15 cellular contexts compared by ENCODE assay signal in the genomic region with DNA sequence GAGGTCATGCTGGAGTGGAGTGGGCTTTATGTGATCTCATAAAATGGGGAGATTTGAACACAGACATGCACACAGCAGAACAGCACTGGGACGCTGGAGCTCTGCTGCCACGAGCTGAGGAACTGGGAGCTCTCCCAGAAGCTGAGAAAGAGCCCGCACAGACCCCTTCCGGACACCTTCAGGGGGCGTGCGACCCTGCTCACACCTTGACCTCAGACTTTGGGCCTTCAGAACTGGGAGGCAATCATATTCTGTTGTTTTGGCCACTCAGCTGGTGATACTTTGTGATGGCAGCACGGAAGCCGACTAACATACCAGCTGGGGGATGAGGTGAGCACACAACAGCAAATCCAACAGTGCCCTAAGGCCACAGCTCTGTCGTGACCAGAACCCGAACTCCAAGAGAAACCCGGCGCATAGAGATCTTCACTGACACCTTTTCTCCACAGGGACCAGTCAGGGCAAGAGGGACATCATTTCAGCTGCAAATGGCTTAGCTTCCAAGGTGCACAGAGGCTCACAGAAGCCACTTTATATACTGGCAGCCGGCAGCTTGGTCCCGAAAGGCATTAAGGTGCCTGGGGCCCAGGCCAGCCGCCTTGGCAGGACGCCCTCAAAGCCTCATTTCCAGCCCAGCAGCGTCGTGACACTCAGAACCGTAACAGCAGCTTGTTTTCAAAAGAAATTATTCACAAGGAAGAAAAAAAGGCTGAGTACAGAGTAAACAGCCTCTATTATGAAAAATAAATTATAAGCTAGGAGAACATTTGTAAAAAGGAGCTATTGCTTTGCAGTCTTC.
DNase-seq lines count a peak whose midpoint lies in the region; TF ChIP-seq lines count a peak whose summit lies in the region.
"Had no signal": no experiment of that assay in that cellular context is flagged by ENCODE, and none has a peak within 500 bp of the region (broad histone marks: within the 10 kb centered on the region; RNA-seq: fewer than 3 reads in every experiment).

No MANE protein-coding gene starts in this region.

- CTCF ChIA-PET in OCI-LY7 (lab: Charles Lee; ENCODE audit: unreplicated experiment): no interaction called here

- H3K27ac ChIP-seq in angular gyrus (ENCODE audit: low read depth, low read length) (peak overlapping the region; percentile 64), substantia nigra (ENCODE audit: low read depth, low read length, poor library complexity, severe bottlenecking) (no peak overlapping the region), OCI-LY7 (ENCODE audit: low read depth, low read length, poor library complexity, severe bottlenecking) (no peak overlapping the region)
- H3K27ac ChIP-seq: BLaER1 had no signal

- H3K9me2 ChIP-seq in OCI-LY7 (ENCODE audit: insufficient read depth, low read length): no peaks in the 10 kb centered on the region

- no peaks in the 10 kb centered on the region for H3K36me3 ChIP-seq in OCI-LY7 (ENCODE audit: insufficient read depth, low read length)
- H3K36me3 ChIP-seq: BLaER1 had no signal

- intact Hi-C loops in head of caudate nucleus (cut with DNase I) (no loop called here), OCI-LY7 (cut with micrococcal nuclease; ENCODE audit: unreplicated experiment) (no loop called here)

- no peaks in the 10 kb centered on the region for H3K9me3 ChIP-seq in OCI-LY7 (ENCODE audit: low read length)
- H3K9me3 ChIP-seq: BLaER1 had no signal

- H3K79me2 ChIP-seq in OCI-LY7 (ENCODE audit: insufficient read depth, low read depth, low read length): no peaks in the 10 kb centered on the region

- H2AFZ ChIP-seq in OCI-LY7 (ENCODE audit: low read length): no peak overlapping the region

- TF ChIP-seq CTCF in OCI-LY7 (conservative IDR thresholded peaks at IDR 0.05; ENCODE audit: low read length): no peak

- BruUV-seq in OCI-LY7 (replicated peaks; lab: Mats Ljungman, UMichigan): no TSS peak

- H3K4me1 ChIP-seq in OCI-LY7 (ENCODE audit: insufficient read depth, low read length, poor library complexity, severe bottlenecking): no peaks in the 10 kb centered on the region

- no peak overlapping the region for H3K4me2 ChIP-seq in OCI-LY7 (ENCODE audit: low read length)
- H3K4me2 ChIP-seq: BLaER1 had no signal

- DNase-seq in DMS79 treated with DMSO at 0.1 percent for 48 hours (lab: John Stamatoyannopoulos, UW): peak; percentile 34
- no peak for DNase-seq in DMS79 (lab: John Stamatoyannopoulos, UW)
- DNase-seq in head of caudate nucleus: peak in 25 of 42 donors; percentile 31 to 76 (median 59)
- peak in 28 of 49 donors; percentile 12 to 72 (median 47) for DNase-seq in substantia nigra (lab: John Stamatoyannopoulos, UW)
- DNase-seq in OCI-LY7 (ENCODE audit: low spot score): no peak
- no peak for DNase-seq in middle frontal gyrus (ENCODE audit: extremely low spot score, low spot score)
- no peak for DNase-seq in HT-29 (ENCODE audit: low spot score)
- DNase-seq: 8988T; CD8-positive, alpha-beta memory T cell; NCI-H1436; NCI-H510A treated with DMSO at 0.1 percent for 48 hours; NCI-H82; SHP77 treated with DMSO at 0.1 percent for 48 hours had no signal

- H4K20me1 ChIP-seq in OCI-LY7 (ENCODE audit: insufficient read depth, low read length): no peaks in the 10 kb centered on the region

- H3K4me3 ChIP-seq in OCI-LY7 (ENCODE audit: low read depth, low read length, poor library complexity, severe bottlenecking): no peak overlapping the region
- H3K4me3 ChIP-seq: BLaER1 had no signal

- POLR2A ChIA-PET in OCI-LY7 (lab: Charles Lee): interaction anchor here (0.8 to 1.3 kb wide), 3 partner anchors 16 to 89 kb away, joined by 3 to 6 read pairs (median 3); no protein-coding TSS in a partner anchor

Comparison
In these comparisons a context has a peak if more than half of its experiments do, and no peak if none do; other contexts are left out.
1. DNase-seq: peak in DMS79 treated with DMSO at 0.1 percent for 48 hours (single experiment), head of caudate nucleus (25 of 42) and substantia nigra (28 of 49); none in DMS79 (single experiment), OCI-LY7 (single experiment), middle frontal gyrus (single experiment) and HT-29 (single experiment).